In genomic region chr19:40831502-40832430, GRCh38 we compare ENCODE assay signal across 1 cellular context.
TF ChIP-seq lines count a peak whose summit lies in the region.

No MANE protein-coding gene starts in this region.

TF ChIP-seq in A549, 52 proteins besides CTCF, POLR2A, EP300 and RAD21 (continued from another document):
- TF ChIP-seq REST (IDR thresholded peaks at IDR 0.05) = no peak
- no peak for TF ChIP-seq FOSB (CRISPR knock-in tag; IDR thresholded peaks at IDR 0.05)
- no peak; the same call in 1 of the 2 replicates for TF ChIP-seq NPAS2 (CRISPR knock-in tag; IDR thresholded peaks at IDR 0.05; ENCODE audit: borderline replicate concordance)
- no peak for TF ChIP-seq PHF8 (IDR thresholded peaks at IDR 0.05; ENCODE audit: borderline replicate concordance, low read depth)
- peak; percentile 77; the same call in 1 of the 2 replicates for TF ChIP-seq HOXB13 (CRISPR knock-in tag; IDR thresholded peaks at IDR 0.05; ENCODE audit: low read depth)
- TF ChIP-seq JUN (IDR thresholded peaks at IDR 0.05) = peak; percentile 95 to 98
- TF ChIP-seq GATA3 (IDR thresholded peaks at IDR 0.05; ENCODE audit: borderline replicate concordance) = peak; percentile 78
- no peak for TF ChIP-seq PBX3 (IDR thresholded peaks at IDR 0.05)
- TF ChIP-seq USF2 (IDR thresholded peaks at IDR 0.05) = peak; percentile 82
- TF ChIP-seq TFCP2L1 (CRISPR knock-in tag; IDR thresholded peaks at IDR 0.05) = no peak
- TF ChIP-seq EHF (CRISPR knock-in tag; IDR thresholded peaks at IDR 0.05) = no peak
- TF ChIP-seq CBX8 (IDR thresholded peaks at IDR 0.05) = no peak
- TF ChIP-seq CBX2 (IDR thresholded peaks at IDR 0.05; ENCODE audit: borderline replicate concordance, low read depth) = no peak
- TF ChIP-seq RNF2 (IDR thresholded peaks at IDR 0.05; ENCODE audit: borderline replicate concordance, low read depth) = no peak
- TF ChIP-seq JUNB (IDR thresholded peaks at IDR 0.05) = peak; percentile 92
- TF ChIP-seq HEYL (CRISPR knock-in tag; IDR thresholded peaks at IDR 0.05) = no peak
- TF ChIP-seq TP53 (CRISPR knock-in tag; IDR thresholded peaks at IDR 0.05) = no peak
- no peak for TF ChIP-seq ZFP36 (IDR thresholded peaks at IDR 0.05; ENCODE audit: borderline replicate concordance, partially characterized antibody)
- peak; percentile 80 for TF ChIP-seq MYC (IDR thresholded peaks at IDR 0.05; ENCODE audit: borderline replicate concordance, low read length)
- TF ChIP-seq MAZ (IDR thresholded peaks at IDR 0.05; ENCODE audit: borderline replicate concordance, low read depth, low read length) = no peak
- TF ChIP-seq KDM5A (IDR thresholded peaks at IDR 0.05) = no peak
- TF ChIP-seq SREBF2 (IDR thresholded peaks at IDR 0.05) = no peak
- TF ChIP-seq KDM1A (IDR thresholded peaks at IDR 0.05; ENCODE audit: low read depth) = no peak
- TF ChIP-seq NR3C1 (IDR thresholded peaks at IDR 0.05) = no peak
- no peak for TF ChIP-seq HOXA7 (CRISPR knock-in tag; IDR thresholded peaks at IDR 0.05)
- peak; percentile 53; the same call in 1 of the 2 replicates for TF ChIP-seq FOSL2 (IDR thresholded peaks at IDR 0.05)
- TF ChIP-seq FOSL2 (CRISPR knock-in tag; IDR thresholded peaks at IDR 0.05) = peak; percentile 91
- no peak for TF ChIP-seq ZNF302 (CRISPR knock-in tag; IDR thresholded peaks at IDR 0.05)
- peak; percentile 91 for TF ChIP-seq HES2 (IDR thresholded peaks at IDR 0.05)
- TF ChIP-seq RARB (CRISPR knock-in tag; IDR thresholded peaks at IDR 0.05) = 0 out of 2 replicates have a peak, but pooled peaks have one; percentile 18
- no peak for TF ChIP-seq CHD4 (IDR thresholded peaks at IDR 0.05; ENCODE audit: borderline replicate concordance)
- TF ChIP-seq EHMT2 (IDR thresholded peaks at IDR 0.05; ENCODE audit: low read depth) = no peak
- 0 out of 2 replicates have a peak, but pooled peaks have one; percentile 30 for TF ChIP-seq ESRRA (IDR thresholded peaks at IDR 0.05; ENCODE audit: borderline replicate concordance, low read length)
- TF ChIP-seq HOXB5 (CRISPR knock-in tag; IDR thresholded peaks at IDR 0.05) = 0 out of 2 replicates have a peak, but pooled peaks have one; percentile 19
- peak; percentile 49; the same call in 2 of the 3 replicates for TF ChIP-seq SMC3 (IDR thresholded peaks at IDR 0.05)
- TF ChIP-seq FOXS1 (CRISPR knock-in tag; IDR thresholded peaks at IDR 0.05) = no peak
- no peak for TF ChIP-seq HMGXB4 (CRISPR knock-in tag; IDR thresholded peaks at IDR 0.05; ENCODE audit: borderline replicate concordance)
- TF ChIP-seq NFE2L2 (conservative IDR thresholded peaks at IDR 0.05; ENCODE audit: low read length) = no peak
- TF ChIP-seq MAX (IDR thresholded peaks at IDR 0.05) = peak; percentile 82
- TF ChIP-seq ELK1 (IDR thresholded peaks at IDR 0.05; ENCODE audit: low read depth, low read length) = no peak
- no peak for TF ChIP-seq MAFK (IDR thresholded peaks at IDR 0.05; ENCODE audit: partially characterized antibody)
- TF ChIP-seq POLR2AphosphoS2 (conservative IDR thresholded peaks at IDR 0.05; ENCODE audit: low read length) = no peak
- TF ChIP-seq ZSCAN20 (CRISPR knock-in tag; IDR thresholded peaks at IDR 0.05) = no peak
- no peak for TF ChIP-seq CHD2 (IDR thresholded peaks at IDR 0.05; ENCODE audit: low read length, partially characterized antibody)
- no peak for TF ChIP-seq RFX5 (IDR thresholded peaks at IDR 0.05)
